In genomic region chr4:55347610-55348228, GRCh38 we compare ENCODE assay signal across 10 cellular contexts. TPM values are rescaled to one million over a fixed set of nuclear protein-coding genes. Genes with fewer than 3 reads are reported as not detected.
DNase-seq lines count a peak whose midpoint lies in the region; ATAC-seq and TF ChIP-seq lines count a peak whose summit lies in the region.
"Had no signal": no experiment of that assay in that cellular context is flagged by ENCODE, and none has a peak within 500 bp of the region (broad histone marks: within the 10 kb centered on the region; RNA-seq: fewer than 3 reads in every experiment).

No MANE protein-coding gene starts in this region.

- ATAC-seq in activated T-cell treated with anti-CD3 and anti-CD28 coated beads, Interleukin-2, amount 50 U/mL, for 72 hours (replicated peaks in 1 of 2), result no peak
- no peak for ATAC-seq in stimulated activated naive CD8-positive, alpha-beta T cell treated with anti-CD3 and anti-CD28 coated beads, Interleukin-15, amount 100 ng/mL, for 72 hours
- no peak for ATAC-seq in HG03097 (IDR thresholded peaks at IDR 0.05; ENCODE audit: low FRiP score, unreplicated experiment)

- TF ChIP-seq CTCF in endothelial cell (IDR thresholded peaks at IDR 0.05; ENCODE audit: unreplicated experiment), result no peak

- no peaks in the 10 kb centered on the region for H3K27me3 Mint-ChIP-seq in activated T-cell treated with anti-CD3 and anti-CD28 coated beads, Interleukin-2, amount 50 U/mL, for 72 hours (ENCODE audit: low read depth)
- H3K27me3 Mint-ChIP-seq in endothelial cell (ENCODE audit: unreplicated experiment), result no peaks in the 10 kb centered on the region
- H3K27me3 Mint-ChIP-seq in stimulated activated naive CD8-positive, alpha-beta T cell treated with anti-CD3 and anti-CD28 coated beads, Interleukin-15, amount 100 ng/mL, for 72 hours, result no peaks in the 10 kb centered on the region

- H3K36me3 Mint-ChIP-seq in activated T-cell treated with anti-CD3 and anti-CD28 coated beads, Interleukin-2, amount 50 U/mL, for 72 hours (ENCODE audit: insufficient read depth in 2 of 2), result peaks cover 0 to 6% of the 10 kb centered on the region in 2 donors
- H3K36me3 Mint-ChIP-seq in endothelial cell (ENCODE audit: low read depth, unreplicated experiment), result peaks cover 14% of the 10 kb centered on the region

- H3K4me1 Mint-ChIP-seq in activated T-cell treated with anti-CD3 and anti-CD28 coated beads, Interleukin-2, amount 50 U/mL, for 72 hours (ENCODE audit: low read depth), result peaks cover 26% of the 10 kb centered on the region
- peaks cover 29% of the 10 kb centered on the region for H3K4me1 Mint-ChIP-seq in endothelial cell (ENCODE audit: unreplicated experiment)
- peaks cover 35% of the 10 kb centered on the region for H3K4me1 Mint-ChIP-seq in stimulated activated naive CD8-positive, alpha-beta T cell treated with anti-CD3 and anti-CD28 coated beads, Interleukin-15, amount 100 ng/mL, for 72 hours

- peak overlapping the region; percentile 76 for H3K27ac Mint-ChIP-seq in activated T-cell treated with anti-CD3 and anti-CD28 coated beads, Interleukin-2, amount 50 U/mL, for 72 hours
- H3K27ac Mint-ChIP-seq in endothelial cell (ENCODE audit: unreplicated experiment), result peak overlapping the region; percentile 61
- peak overlapping the region; percentile 36 to 83 for H3K27ac Mint-ChIP-seq in stimulated activated naive CD8-positive, alpha-beta T cell treated with anti-CD3 and anti-CD28 coated beads, Interleukin-15, amount 100 ng/mL, for 72 hours

- H3K9me3 Mint-ChIP-seq in activated T-cell treated with anti-CD3 and anti-CD28 coated beads, Interleukin-2, amount 50 U/mL, for 72 hours, result no peaks in the 10 kb centered on the region
- no peaks in the 10 kb centered on the region for H3K9me3 Mint-ChIP-seq in endothelial cell (ENCODE audit: unreplicated experiment)
- H3K9me3 Mint-ChIP-seq in stimulated activated naive CD8-positive, alpha-beta T cell treated with anti-CD3 and anti-CD28 coated beads, Interleukin-15, amount 100 ng/mL, for 72 hours, result no peaks in the 10 kb centered on the region

- H3K4me3 Mint-ChIP-seq in activated T-cell treated with anti-CD3 and anti-CD28 coated beads, Interleukin-2, amount 50 U/mL, for 72 hours, result peak overlapping the region; percentile 87 to 91
- peak overlapping the region; percentile 82 for H3K4me3 Mint-ChIP-seq in endothelial cell (ENCODE audit: unreplicated experiment)
- H3K4me3 Mint-ChIP-seq in stimulated activated naive CD8-positive, alpha-beta T cell treated with anti-CD3 and anti-CD28 coated beads, Interleukin-15, amount 100 ng/mL, for 72 hours, result peak overlapping the region; percentile 92 to 94

- DNase-seq in activated T-cell treated with anti-CD3 and anti-CD28 coated beads, Interleukin-2, amount 50 U/mL, for 72 hours, result no peak
- no peak for DNase-seq in activated T-cell treated with anti-CD3 and anti-CD28 coated beads, Interleukin-2, amount 50 U/mL, for 1 hour
- DNase-seq in RKO (ENCODE audit: low spot score) (peak; percentile 78), endothelial cell (ENCODE audit: low spot score) (no peak), UCSD-AML1 (lab: John Stamatoyannopoulos, UW; ENCODE audit: unreplicated experiment) (no peak), NCI-H1436 treated with DMSO at 0.1 percent for 48 hours (lab: John Stamatoyannopoulos, UW) (no peak)
- no peak for DNase-seq in stimulated activated naive CD8-positive, alpha-beta T cell treated with anti-CD3 and anti-CD28 coated beads, Interleukin-15, amount 100 ng/mL, for 72 hours
- DNase-seq: activated CD8-positive, alpha-beta memory T cell treated with anti-CD3 and anti-CD28 coated beads for 24 hours; NCI-H1092 treated with DMSO at 0.1 percent for 48 hours had no signal

RNA-seq across cellular contexts. Expression of gene SRD5A3, which starts 1.7 kb away (rescaled TPM):
- 10 to 100 TPM; 30.0 to 40.3 TPM for total RNA-seq in activated T-cell treated with anti-CD3 and anti-CD28 coated beads, Interleukin-2, amount 50 U/mL, for 72 hours
- 74.2 TPM for total RNA-seq in endothelial cell (ENCODE audit: unreplicated experiment)

RNA-seq across cellular contexts. Expression of gene TMEM165, which starts 48.0 kb away (rescaled TPM):
- total RNA-seq in activated T-cell treated with anti-CD3 and anti-CD28 coated beads, Interleukin-2, amount 50 U/mL, for 72 hours, result 10 to 100 TPM; 65.8 to 65.9 TPM
- 197 TPM for total RNA-seq in endothelial cell (ENCODE audit: unreplicated experiment)
